8 cellular contexts compared by ENCODE assay signal in genomic region chr11:73597340-73597955, GRCh38. TPM values are rescaled to one million over a fixed set of nuclear protein-coding genes. Genes with fewer than 3 reads are reported as not detected.
DNase-seq lines count a peak whose midpoint lies in the region; ATAC-seq, FAIRE-seq and TF ChIP-seq lines count a peak whose summit lies in the region.

No MANE protein-coding gene starts in this region.

- peak overlapping the region; percentile 82 for H3K4me3 Mint-ChIP-seq in activated naive CD8-positive, alpha-beta T cell treated with anti-CD3 and anti-CD28 coated beads, Interleukin-2, amount 50 U/mL, for 24 hours
- peak overlapping the region; percentile 90 for H3K4me3 Mint-ChIP-seq in stimulated activated naive B cell treated with anti-CD40 and anti-IgM and Interleukin-4, amounts not matched to agents 10 μg/mL and 1 μg/mL and 100 μg/mL, for 72 hours

- POLR2A ChIA-PET in A673 (lab: Charles Lee; ENCODE audit: low non-redundant PET): no interaction called here

- H3K27me3 ChIP-seq in A673 (replicated peaks; ENCODE audit: insufficient read depth, low read depth, low read length, poor library complexity) (no peaks in the 10 kb centered on the region), H7 (ENCODE audit: control insufficient read depth, insufficient read depth, low read length) (no peaks in the 10 kb centered on the region)

- ATAC-seq in activated naive CD8-positive, alpha-beta T cell treated with anti-CD3 and anti-CD28 coated beads, Interleukin-2, amount 50 U/mL, for 24 hours: no peak
- ATAC-seq in stimulated activated naive B cell treated with anti-CD40 and anti-IgM and Interleukin-4, amounts not matched to agents 10 μg/mL and 1 μg/mL and 100 μg/mL, for 72 hours (replicated peaks): no peak

- H3K27ac Mint-ChIP-seq in activated naive CD8-positive, alpha-beta T cell treated with anti-CD3 and anti-CD28 coated beads, Interleukin-2, amount 50 U/mL, for 24 hours: peak overlapping the region; percentile 73
- H3K27ac Mint-ChIP-seq in stimulated activated naive B cell treated with anti-CD40 and anti-IgM and Interleukin-4, amounts not matched to agents 10 μg/mL and 1 μg/mL and 100 μg/mL, for 72 hours: peak overlapping the region; percentile 93

- intact Hi-C loops in A673 (cut with micrococcal nuclease; ENCODE audit: unreplicated experiment): loop anchor here (5.0 kb wide), 1 partner anchor 120 kb away; no protein-coding TSS in a partner anchor

- H3K4me1 ChIP-seq in A673 (ENCODE audit: insufficient read depth, low read length, poor library complexity, severe bottlenecking): peaks cover 31% of the 10 kb centered on the region

- H3K36me3 ChIP-seq in A673 (ENCODE audit: insufficient read depth, low read length, poor library complexity, severe bottlenecking): no peaks in the 10 kb centered on the region
- H3K36me3 ChIP-seq in H7 (replicated peaks; ENCODE audit: control insufficient read depth, insufficient read depth, low read length): no peaks in the 10 kb centered on the region

- H3K36me3 Mint-ChIP-seq in activated naive CD8-positive, alpha-beta T cell treated with anti-CD3 and anti-CD28 coated beads, Interleukin-2, amount 50 U/mL, for 24 hours (ENCODE audit: low read depth): no peaks in the 10 kb centered on the region
- H3K36me3 Mint-ChIP-seq in stimulated activated naive B cell treated with anti-CD40 and anti-IgM and Interleukin-4, amounts not matched to agents 10 μg/mL and 1 μg/mL and 100 μg/mL, for 72 hours: peaks cover 5 to 6% of the 10 kb centered on the region in 2 donors

- no peak for FAIRE-seq in GM19239 (lab: Jason Lieb, UNC)

- peak overlapping the region; percentile 87 for H3K27ac ChIP-seq in A673 (ENCODE audit: low read depth, low read length, poor library complexity, severe bottlenecking)

- H3K27me3 Mint-ChIP-seq in activated naive CD8-positive, alpha-beta T cell treated with anti-CD3 and anti-CD28 coated beads, Interleukin-2, amount 50 U/mL, for 24 hours: no peaks in the 10 kb centered on the region
- no peaks in the 10 kb centered on the region for H3K27me3 Mint-ChIP-seq in stimulated activated naive B cell treated with anti-CD40 and anti-IgM and Interleukin-4, amounts not matched to agents 10 μg/mL and 1 μg/mL and 100 μg/mL, for 72 hours

- H3K9me3 ChIP-seq in A673 (ENCODE audit: low read depth, low read length, poor library complexity, severe bottlenecking) (no peaks in the 10 kb centered on the region), iPS-18c (ENCODE audit: control insufficient read depth, insufficient read depth, low read length) (no peaks in the 10 kb centered on the region)

- DNase-seq in A673 (ENCODE audit: low spot score): no peak
- DNase-seq in H7: no peak
- DNase-seq in activated naive CD8-positive, alpha-beta T cell treated with anti-CD3 and anti-CD28 coated beads, Interleukin-2, amount 50 U/mL, for 24 hours: no peak
- no peak for DNase-seq in stimulated activated naive B cell treated with anti-CD40 and anti-IgM and Interleukin-4, amounts not matched to agents 10 μg/mL and 1 μg/mL and 100 μg/mL, for 72 hours
- no peak for DNase-seq in GM19239 (ENCODE audit: insufficient read length, low spot score)
- no peak for DNase-seq in NCI-H1436 (lab: John Stamatoyannopoulos, UW)
- DNase-seq in DMS114 treated with DMSO at 0.1 percent for 48 hours (lab: John Stamatoyannopoulos, UW; ENCODE audit: unreplicated experiment): no peak

- no TSS peak for BruUV-seq in A673 (replicated peaks; lab: Mats Ljungman, UMichigan)

- H3K4me3 ChIP-seq in A673 (ENCODE audit: low read depth, low read length, poor library complexity, severe bottlenecking): peak overlapping the region; percentile 95
- peak overlapping the region; percentile 85 for H3K4me3 ChIP-seq in H7 (ENCODE audit: insufficient read depth, low read depth, low read length)
- H3K4me3 ChIP-seq in iPS-18c (ENCODE audit: insufficient read depth, low read depth, low read length): peak overlapping the region; percentile 90

- TF ChIP-seq CTCF in A673 (conservative IDR thresholded peaks at IDR 0.05; ENCODE audit: low read depth, low read length): no peak

- CTCF ChIA-PET in A673 (lab: Charles Lee): interaction anchor here (1.7 kb wide), 1 partner anchor 28 kb away, joined by 7 read pairs; no protein-coding TSS in a partner anchor

- H3K9me3 Mint-ChIP-seq in activated naive CD8-positive, alpha-beta T cell treated with anti-CD3 and anti-CD28 coated beads, Interleukin-2, amount 50 U/mL, for 24 hours: no peaks in the 10 kb centered on the region
- H3K9me3 Mint-ChIP-seq in stimulated activated naive B cell treated with anti-CD40 and anti-IgM and Interleukin-4, amounts not matched to agents 10 μg/mL and 1 μg/mL and 100 μg/mL, for 72 hours: no peaks in the 10 kb centered on the region

- peaks cover 33% of the 10 kb centered on the region for H3K4me1 Mint-ChIP-seq in activated naive CD8-positive, alpha-beta T cell treated with anti-CD3 and anti-CD28 coated beads, Interleukin-2, amount 50 U/mL, for 24 hours
- peaks cover 19 to 46% of the 10 kb centered on the region in 2 donors for H3K4me1 Mint-ChIP-seq in stimulated activated naive B cell treated with anti-CD40 and anti-IgM and Interleukin-4, amounts not matched to agents 10 μg/mL and 1 μg/mL and 100 μg/mL, for 72 hours

RNA-seq across cellular contexts. Expression of gene FAM168A, which starts 0.5 kb away (rescaled TPM):
- total RNA-seq in A673 (2021): 46.1 and 53.1 TPM in 2 replicates
- total RNA-seq in H7 (2014; rRNA removed; shearing (Covaris generic)): 13.1 and 14.3 TPM in 2 replicates

RNA-seq across cellular contexts. Expression of gene PLEKHB1, which starts 48.9 kb away (rescaled TPM):
- total RNA-seq in A673 (2021): 0.15 TPM in 1 of 2 replicates, not detected in the other
- total RNA-seq in H7 (2014; rRNA removed; shearing (Covaris generic)): 2.3 and 5.8 TPM in 2 replicates
